8 cellular contexts compared by ENCODE assay signal in genomic region chr6:149032599-149033405, GRCh38.
DNase-seq lines count a peak whose midpoint lies in the region; ATAC-seq and TF ChIP-seq lines count a peak whose summit lies in the region.

No MANE protein-coding gene starts in this region.

- H3K27me3 ChIP-seq in KMS-11 (ENCODE audit: insufficient read depth, low read depth): no peaks in the 10 kb centered on the region

- H3K9me3 Mint-ChIP-seq in activated T-cell treated with anti-CD3 and anti-CD28 coated beads, Interleukin-2, amount 50 U/mL, for 72 hours: no peaks in the 10 kb centered on the region
- H3K9me3 Mint-ChIP-seq in stimulated activated naive B cell treated with anti-CD40 and anti-IgM and Interleukin-4, amounts not matched to agents 10 μg/mL and 1 μg/mL and 100 μg/mL, for 72 hours: no peaks in the 10 kb centered on the region

- H2AFZ ChIP-seq in KMS-11 (ENCODE audit: low read depth): peak overlapping the region; percentile 58; the same call in 1 of the 2 replicates

- peak overlapping the region; percentile 80 to 88 for H3K4me3 Mint-ChIP-seq in activated T-cell treated with anti-CD3 and anti-CD28 coated beads, Interleukin-2, amount 50 U/mL, for 72 hours
- H3K4me3 Mint-ChIP-seq in stimulated activated naive B cell treated with anti-CD40 and anti-IgM and Interleukin-4, amounts not matched to agents 10 μg/mL and 1 μg/mL and 100 μg/mL, for 72 hours: peak overlapping the region; percentile 73 to 74

- H3K36me3 ChIP-seq in KMS-11 (ENCODE audit: insufficient read depth): no peaks in the 10 kb centered on the region

- H3K4me2 ChIP-seq in KMS-11: peak overlapping the region; percentile 76

- peak; percentile 84 for ATAC-seq in GM21825 (IDR thresholded peaks at IDR 0.05; ENCODE audit: unreplicated experiment)
- peak; percentile 81 to 82 for ATAC-seq in activated T-cell treated with anti-CD3 and anti-CD28 coated beads, Interleukin-2, amount 50 U/mL, for 72 hours (replicated peaks in 1 of 2)
- peak; percentile 87 to 89 for ATAC-seq in stimulated activated naive B cell treated with anti-CD40 and anti-IgM and Interleukin-4, amounts not matched to agents 10 μg/mL and 1 μg/mL and 100 μg/mL, for 72 hours (replicated peaks)

- no peaks in the 10 kb centered on the region for H3K27me3 Mint-ChIP-seq in activated T-cell treated with anti-CD3 and anti-CD28 coated beads, Interleukin-2, amount 50 U/mL, for 72 hours (ENCODE audit: low read depth)
- no peaks in the 10 kb centered on the region for H3K27me3 Mint-ChIP-seq in stimulated activated naive B cell treated with anti-CD40 and anti-IgM and Interleukin-4, amounts not matched to agents 10 μg/mL and 1 μg/mL and 100 μg/mL, for 72 hours

- peak; percentile 83 for DNase-seq in GM12864 (ENCODE audit: low read depth)
- peak; percentile 78 to 83 for DNase-seq in activated T-cell treated with anti-CD3 and anti-CD28 coated beads, Interleukin-2, amount 50 U/mL, for 72 hours
- peak; percentile 28 for DNase-seq in inferior parietal cortex (ENCODE audit: extremely low spot score)
- peak; percentile 76 for DNase-seq in stimulated activated naive B cell treated with anti-CD40 and anti-IgM and Interleukin-4, amounts not matched to agents 10 μg/mL and 1 μg/mL and 100 μg/mL, for 72 hours
- no peak for DNase-seq in globus pallidus (ENCODE audit: low spot score)
- no peak for DNase-seq in NCI-H1930 (lab: John Stamatoyannopoulos, UW)

- H3K4me1 Mint-ChIP-seq in activated T-cell treated with anti-CD3 and anti-CD28 coated beads, Interleukin-2, amount 50 U/mL, for 72 hours (ENCODE audit: low read depth): peaks cover 77% of the 10 kb centered on the region
- peaks cover 36 to 64% of the 10 kb centered on the region in 2 donors for H3K4me1 Mint-ChIP-seq in stimulated activated naive B cell treated with anti-CD40 and anti-IgM and Interleukin-4, amounts not matched to agents 10 μg/mL and 1 μg/mL and 100 μg/mL, for 72 hours

- peaks cover 0 to 1% of the 10 kb centered on the region in 2 donors for H3K36me3 Mint-ChIP-seq in activated T-cell treated with anti-CD3 and anti-CD28 coated beads, Interleukin-2, amount 50 U/mL, for 72 hours (ENCODE audit: insufficient read depth in 2 of 2)
- peaks cover 12 to 19% of the 10 kb centered on the region in 2 donors for H3K36me3 Mint-ChIP-seq in stimulated activated naive B cell treated with anti-CD40 and anti-IgM and Interleukin-4, amounts not matched to agents 10 μg/mL and 1 μg/mL and 100 μg/mL, for 72 hours

- H3K4me3 ChIP-seq in GM12864 (ENCODE audit: low read depth, low read length) (peak overlapping the region; percentile 67), KMS-11 (IDR thresholded peaks at IDR 0.05; ENCODE audit: insufficient read depth, low read depth, low read length) (no peak overlapping the region)

- peaks cover 52% of the 10 kb centered on the region for H3K4me1 ChIP-seq in KMS-11 (ENCODE audit: low read depth, poor library complexity, severe bottlenecking)

- H3K79me2 ChIP-seq in KMS-11 (ENCODE audit: insufficient read depth, low read depth): no peaks in the 10 kb centered on the region

- H3K27ac ChIP-seq in KMS-11: peak overlapping the region; percentile 81

- peak overlapping the region; percentile 38; the same call in 1 of the 2 replicates for H3K9ac ChIP-seq in KMS-11

- H4K20me1 ChIP-seq in KMS-11 (ENCODE audit: insufficient read depth): no peaks in the 10 kb centered on the region

- H3K27ac Mint-ChIP-seq in activated T-cell treated with anti-CD3 and anti-CD28 coated beads, Interleukin-2, amount 50 U/mL, for 72 hours: peak overlapping the region; percentile 97
- H3K27ac Mint-ChIP-seq in stimulated activated naive B cell treated with anti-CD40 and anti-IgM and Interleukin-4, amounts not matched to agents 10 μg/mL and 1 μg/mL and 100 μg/mL, for 72 hours: peak overlapping the region; percentile 95

- TF ChIP-seq CTCF in GM12864 (IDR thresholded peaks at IDR 0.05; ENCODE audit: low read depth, low read length, missing control alignments) (no peak), KMS-11 (conservative IDR thresholded peaks at IDR 0.05; ENCODE audit: low read depth, low read length) (no peak)

Comparison
In these comparisons a context has a peak if more than half of its experiments do, and no peak if none do; other contexts are left out.
1. DNase-seq: peak in GM12864 (single experiment), activated T-cell treated with anti-CD3 and anti-CD28 coated beads, Interleukin-2, amount 50 U/mL, for 72 hours (2 of 2), inferior parietal cortex (single experiment) and stimulated activated naive B cell treated with anti-CD40 and anti-IgM and Interleukin-4, amounts not matched to agents 10 μg/mL and 1 μg/mL and 100 μg/mL, for 72 hours (single experiment); none in globus pallidus (single experiment) and NCI-H1930 (0 of 2).
2. Peak in every context shown above with its lines, with median percentiles within 50 percentile points of each other: ATAC-seq.